Comparison of ENCODE assay signal across 11 cellular contexts in the genomic region with DNA sequence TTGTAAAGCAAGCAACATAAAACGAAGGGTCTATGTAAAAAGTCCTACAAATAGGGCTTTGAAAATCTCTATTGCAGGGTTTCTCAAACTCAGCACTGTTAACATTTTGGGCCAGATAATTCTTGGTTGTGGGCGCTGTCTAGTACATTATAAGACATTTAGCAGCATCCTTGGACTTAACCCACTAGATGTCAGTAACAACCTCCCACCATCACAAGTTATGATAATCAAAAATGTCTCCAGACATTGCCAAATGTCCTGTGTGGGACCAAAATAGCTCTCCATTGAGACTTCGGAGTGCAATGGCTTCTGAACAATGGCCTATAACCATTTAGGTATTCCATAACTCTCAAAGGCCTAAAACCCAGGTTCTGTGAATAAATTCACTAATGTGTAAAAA. TPM values are rescaled to one million over a fixed set of nuclear protein-coding genes. Genes with fewer than 3 reads are reported as not detected.
DNase-seq lines count a peak whose midpoint lies in the region; ATAC-seq and TF ChIP-seq lines count a peak whose summit lies in the region.
"Had no signal": no experiment of that assay in that cellular context is flagged by ENCODE, and none has a peak within 500 bp of the region (broad histone marks: within the 10 kb centered on the region; RNA-seq: fewer than 3 reads in every experiment).

No MANE protein-coding gene starts in this region.

- ATAC-seq in HCT116 = peak; percentile 75
- ATAC-seq: lower lobe of right lung had no signal

- CTCF ChIA-PET in HCT116 (lab: Charles Lee) = interaction anchor here (0.9 to 1.7 kb wide), 4 partner anchors 97 to 374 kb away, joined by 3 to 13 read pairs (median 4); no protein-coding TSS in a partner anchor

- H3K27ac ChIP-seq in HCT116 (ENCODE audit: low read depth, low read length) (no peak overlapping the region), OCI-LY1 (ENCODE audit: low read depth, low read length, poor library complexity, severe bottlenecking) (no peak overlapping the region), left ventricle myocardium inferior (replicated peaks) (no peak overlapping the region)
- H3K27ac ChIP-seq: lower lobe of right lung, SJCRH30 had no signal

- no peak overlapping the region for H3K9ac ChIP-seq in HCT116 (ENCODE audit: low read length)
- H3K9ac ChIP-seq in OCI-LY1 (ENCODE audit: low read length) = no peak overlapping the region

- RAD21 ChIA-PET in HCT116 (lab: Charles Lee; ENCODE audit: low non-redundant PET in 1 of 2, low total read pairs in 2 of 2, uncharacterized antibody in 2 of 2, unreplicated experiment in 2 of 2) = no interaction called here

- no peaks in the 10 kb centered on the region for H3K9me3 ChIP-seq in HCT116 (ENCODE audit: control insufficient read depth in 1 of 2, insufficient read depth in 1 of 2, low read depth in 1 of 2, low read length in 2 of 2)
- no peaks in the 10 kb centered on the region for H3K9me3 ChIP-seq in OCI-LY1 (ENCODE audit: low read length)
- no peaks in the 10 kb centered on the region for H3K9me3 ChIP-seq in left ventricle myocardium inferior (replicated peaks)
- H3K9me3 ChIP-seq: lower lobe of right lung, MG63, SJCRH30 had no signal

- H3K79me2 ChIP-seq in HCT116 (ENCODE audit: insufficient read depth, low read length) (no peaks in the 10 kb centered on the region), OCI-LY1 (ENCODE audit: insufficient read depth, low read length) (no peaks in the 10 kb centered on the region)

- no peak overlapping the region for H3K4me3 Mint-ChIP-seq in CD14-positive monocyte

- peaks cover 0 to 2% (median 0%) of the 10 kb centered on the region in 3 donors for H3K27me3 Mint-ChIP-seq in CD14-positive monocyte (ENCODE audit: low read depth in 3 of 3)

- H3K4me1 Mint-ChIP-seq in CD14-positive monocyte = peaks cover 12% of the 10 kb centered on the region

- intact Hi-C loops in HCT116 (cut with micrococcal nuclease) = loop anchor here (2.0 to 10.0 kb wide), 3 partner anchors 297 to 1065 kb away; a partner anchor contains a TSS
- intact Hi-C loops in left ventricle myocardium inferior (cut with micrococcal nuclease) = no loop called here
- intact Hi-C loops in CD14-positive monocyte (cut with micrococcal nuclease) = loop anchor here in 1 of 2 donors (5.0 kb wide), 1 partner anchor 226 kb away; no protein-coding TSS in a partner anchor

- H3K27ac Mint-ChIP-seq in CD14-positive monocyte = no peak overlapping the region

- peak; percentile 64 for TF ChIP-seq RAD21 in HCT116 (IDR thresholded peaks at IDR 0.05; ENCODE audit: low read depth)

- H2AFZ ChIP-seq in HCT116 (ENCODE audit: low read depth, low read length, poor library complexity, severe bottlenecking) (no peak overlapping the region), OCI-LY1 (ENCODE audit: low read length) (no peak overlapping the region)

- H3K36me3 ChIP-seq in HCT116 (ENCODE audit: control insufficient read depth in 1 of 2, insufficient read depth in 2 of 2, low read length in 2 of 2) (no peaks in the 10 kb centered on the region), OCI-LY1 (ENCODE audit: insufficient read depth, low read length) (no peaks in the 10 kb centered on the region), left ventricle myocardium inferior (no peaks in the 10 kb centered on the region)
- H3K36me3 ChIP-seq: lower lobe of right lung, MG63, SJCRH30 had no signal

- no peaks in the 10 kb centered on the region for H3K36me3 Mint-ChIP-seq in CD14-positive monocyte

- H3K4me3 ChIP-seq in HCT116 (replicated peaks in 1 of 2; ENCODE audit: low read depth in 1 of 2, low read length in 2 of 2) (no peak overlapping the region), OCI-LY1 (ENCODE audit: low read depth, low read length, poor library complexity, severe bottlenecking) (no peak overlapping the region), left ventricle myocardium inferior (no peak overlapping the region)
- H3K4me3 ChIP-seq: lower lobe of right lung, MG63, SJCRH30 had no signal

- H3K27me3 ChIP-seq in HCT116 (ENCODE audit: insufficient read depth, low read length) (no peaks in the 10 kb centered on the region), OCI-LY1 (ENCODE audit: insufficient read depth, low read length) (no peaks in the 10 kb centered on the region), left ventricle myocardium inferior (ENCODE audit: low read depth) (no peaks in the 10 kb centered on the region)
- H3K27me3 ChIP-seq: MG63, SJCRH30 had no signal

- no peaks in the 10 kb centered on the region for H3K9me3 Mint-ChIP-seq in CD14-positive monocyte

- peaks cover 0 to 6% of the 10 kb centered on the region in 2 experiments; a peak in 1 of 4 replicates for H3K4me1 ChIP-seq in HCT116 (ENCODE audit: control insufficient read depth in 1 of 2, insufficient read depth in 2 of 2, low read length in 2 of 2)
- H3K4me1 ChIP-seq in OCI-LY1 (ENCODE audit: insufficient read depth, low read length, severe bottlenecking) = peaks cover 42% of the 10 kb centered on the region
- peaks cover 7% of the 10 kb centered on the region for H3K4me1 ChIP-seq in left ventricle myocardium inferior
- H3K4me1 ChIP-seq: SJCRH30 had no signal

- no TSS peak for BruUV-seq in HCT116 (replicated peaks; lab: Mats Ljungman, UMichigan)

- no peaks in the 10 kb centered on the region for H3F3A ChIP-seq in OCI-LY1 (ENCODE audit: insufficient read depth, low read length)

- no peak for TF ChIP-seq POLR2A in HCT116 (IDR thresholded peaks at IDR 0.05; ENCODE audit: borderline replicate concordance, extremely low read depth, insufficient read depth, insufficient read length)

- peak; percentile 4 for DNase-seq in DMS53 (lab: John Stamatoyannopoulos, UW)
- DNase-seq in DMS53 treated with DMSO at 0.1 percent for 48 hours (lab: John Stamatoyannopoulos, UW; ENCODE audit: unreplicated experiment) = no peak
- DNase-seq in HCT116 (ENCODE audit: low read depth, low spot score) = no peak
- DNase-seq in left ventricle myocardium inferior = no peak
- no peak for DNase-seq in CD14-positive monocyte (ENCODE audit: low spot score)
- DNase-seq in retina = no peak
- DNase-seq in HuH-7.5 (ENCODE audit: low spot score) = no peak
- DNase-seq: lower lobe of right lung, MG63 had no signal

- H3K9me2 ChIP-seq in HCT116 (ENCODE audit: insufficient read depth) = no peaks in the 10 kb centered on the region
- H3K9me2 ChIP-seq in OCI-LY1 (ENCODE audit: low read depth, low read length) = no peaks in the 10 kb centered on the region

- POLR2A ChIA-PET in HCT116 (lab: Charles Lee) = no interaction called here

- H4K20me1 ChIP-seq in HCT116 (ENCODE audit: insufficient read depth) = no peaks in the 10 kb centered on the region
- H4K20me1 ChIP-seq in OCI-LY1 (ENCODE audit: insufficient read depth, low read length) = no peaks in the 10 kb centered on the region

- no peak overlapping the region for H3K4me2 ChIP-seq in HCT116 (ENCODE audit: low read length)
- H3K4me2 ChIP-seq in OCI-LY1 (ENCODE audit: low read length) = no peak overlapping the region

- peak; percentile 9 to 36 (median 33); a peak in 2 of 6 replicates for TF ChIP-seq CTCF in HCT116 (IDR thresholded peaks at IDR 0.05 in 2 of 3, conservative IDR thresholded peaks at IDR 0.05 in 1 of 3; ENCODE audit: borderline replicate concordance in 1 of 3, insufficient read depth in 1 of 3, low read depth in 2 of 3, low read length in 2 of 3)
- TF ChIP-seq CTCF in OCI-LY1 (IDR thresholded peaks at IDR 0.05; ENCODE audit: low read length) = peak; percentile 64
- peak; percentile 34 for TF ChIP-seq CTCF in left ventricle myocardium inferior (IDR thresholded peaks at IDR 0.05; ENCODE audit: borderline replicate concordance)
- TF ChIP-seq CTCF in CD14-positive monocyte (IDR thresholded peaks at IDR 0.05) = no peak

TF ChIP-seq in HCT116, 20 proteins besides CTCF, POLR2A, EP300 and RAD21 (continues in another document):
- TF ChIP-seq EZH2 (IDR thresholded peaks at IDR 0.05) (no peak), CBX3 (IDR thresholded peaks at IDR 0.05; ENCODE audit: low read depth) (no peak), FOSL1 (IDR thresholded peaks at IDR 0.05; ENCODE audit: low read depth) (no peak), TCF7L2 (IDR thresholded peaks at IDR 0.05; ENCODE audit: borderline replicate concordance, extremely low read depth, insufficient read depth, insufficient read length) (no peak), ZNF274 (IDR thresholded peaks at IDR 0.05; ENCODE audit: low read depth, low read length) (no peak), EZH2phosphoT487 (IDR thresholded peaks at IDR 0.05; ENCODE audit: borderline replicate concordance) (no peak)
- TF ChIP-seq, protein P1, sequence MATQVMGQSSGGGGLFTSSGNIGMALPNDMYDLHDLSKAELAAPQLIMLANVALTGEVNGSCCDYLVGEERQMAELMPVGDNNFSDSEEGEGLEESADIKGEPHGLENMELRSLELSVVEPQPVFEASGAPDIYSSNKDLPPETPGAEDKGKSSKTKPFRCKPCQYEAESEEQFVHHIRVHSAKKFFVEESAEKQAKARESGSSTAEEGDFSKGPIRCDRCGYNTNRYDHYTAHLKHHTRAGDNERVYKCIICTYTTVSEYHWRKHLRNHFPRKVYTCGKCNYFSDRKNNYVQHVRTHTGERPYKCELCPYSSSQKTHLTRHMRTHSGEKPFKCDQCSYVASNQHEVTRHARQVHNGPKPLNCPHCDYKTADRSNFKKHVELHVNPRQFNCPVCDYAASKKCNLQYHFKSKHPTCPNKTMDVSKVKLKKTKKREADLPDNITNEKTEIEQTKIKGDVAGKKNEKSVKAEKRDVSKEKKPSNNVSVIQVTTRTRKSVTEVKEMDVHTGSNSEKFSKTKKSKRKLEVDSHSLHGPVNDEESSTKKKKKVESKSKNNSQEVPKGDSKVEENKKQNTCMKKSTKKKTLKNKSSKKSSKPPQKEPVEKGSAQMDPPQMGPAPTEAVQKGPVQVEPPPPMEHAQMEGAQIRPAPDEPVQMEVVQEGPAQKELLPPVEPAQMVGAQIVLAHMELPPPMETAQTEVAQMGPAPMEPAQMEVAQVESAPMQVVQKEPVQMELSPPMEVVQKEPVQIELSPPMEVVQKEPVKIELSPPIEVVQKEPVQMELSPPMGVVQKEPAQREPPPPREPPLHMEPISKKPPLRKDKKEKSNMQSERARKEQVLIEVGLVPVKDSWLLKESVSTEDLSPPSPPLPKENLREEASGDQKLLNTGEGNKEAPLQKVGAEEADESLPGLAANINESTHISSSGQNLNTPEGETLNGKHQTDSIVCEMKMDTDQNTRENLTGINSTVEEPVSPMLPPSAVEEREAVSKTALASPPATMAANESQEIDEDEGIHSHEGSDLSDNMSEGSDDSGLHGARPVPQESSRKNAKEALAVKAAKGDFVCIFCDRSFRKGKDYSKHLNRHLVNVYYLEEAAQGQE (IDR thresholded peaks at IDR 0.05; ENCODE audit: low read depth) = no peak
- TF ChIP-seq, protein P2, sequence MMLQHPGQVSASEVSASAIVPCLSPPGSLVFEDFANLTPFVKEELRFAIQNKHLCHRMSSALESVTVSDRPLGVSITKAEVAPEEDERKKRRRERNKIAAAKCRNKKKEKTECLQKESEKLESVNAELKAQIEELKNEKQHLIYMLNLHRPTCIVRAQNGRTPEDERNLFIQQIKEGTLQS (IDR thresholded peaks at IDR 0.05) = no peak

RNA-seq across cellular contexts. Expression of a gene that starts 22.9 kb away (rescaled TPM):
- total RNA-seq in HCT116 (2021; ENCODE audit: unreplicated experiment) (43.8 TPM), left ventricle myocardium inferior (29.5 TPM)
- 49.7 and 61.4 TPM in 2 replicates for polyA plus RNA-seq in HCT116 (2012)
- 100 to 1,000 TPM; 218 to 223 TPM for polyA plus RNA-seq in CD14-positive monocyte
